ENCODE assay signal across 1 cellular context in genomic region chr6:79536969-79537747, GRCh38.
TF ChIP-seq lines count a peak whose summit lies in the region.

LCA5 (minus strand) TSS chr6:79537430; CDS start chr6:79518894, 18,536 bp downstream.

TF ChIP-seq in K562, 482 proteins besides CTCF, POLR2A, EP300 and RAD21 (continued from another document and continues in another):
- TF ChIP-seq ZNF512 (tag; IDR thresholded peaks at IDR 0.05) (no peak), ATF3 (IDR thresholded peaks at IDR 0.05) (no peak), ATF3 (CRISPR knock-in tag; conservative IDR thresholded peaks at IDR 0.05) (0 out of 2 replicates have a peak, but pooled peaks have one; percentile 52), GATAD2B (IDR thresholded peaks at IDR 0.05; ENCODE audit: borderline replicate concordance) (no peak), SPI1 (IDR thresholded peaks at IDR 0.05; ENCODE audit: borderline replicate concordance, low read depth, low read length) (no peak), PHF8 (IDR thresholded peaks at IDR 0.05; ENCODE audit: borderline replicate concordance, low read length) (peak; percentile 86), ZNF57 (CRISPR knock-in tag; IDR thresholded peaks at IDR 0.05) (no peak), GABPA (tag; conservative IDR thresholded peaks at IDR 0.05; ENCODE audit: low read depth) (no peak), ZNF232 (CRISPR knock-in tag; IDR thresholded peaks at IDR 0.05) (no peak), CBX1 (IDR thresholded peaks at IDR 0.05; ENCODE audit: low read depth) (no peak; the same call in none of the 2 replicates), RB1 (IDR thresholded peaks at IDR 0.05; ENCODE audit: low read depth) (0 out of 2 replicates have a peak, but pooled peaks have one; percentile 46), SRF (CRISPR knock-in tag; IDR thresholded peaks at IDR 0.05) (no peak; a peak in 1 of 4 replicates), RBM25 (IDR thresholded peaks at IDR 0.05; ENCODE audit: low read depth, low read length, severe bottlenecking) (peak; percentile 94), SMARCA4 (IDR thresholded peaks at IDR 0.05) (peak; percentile 6; the same call in 1 of the 2 replicates), PHB2 (IDR thresholded peaks at IDR 0.05; ENCODE audit: low read depth) (no peak), FOXP1 (CRISPR knock-in tag; IDR thresholded peaks at IDR 0.05) (no peak), MED1 (CRISPR knock-in tag; IDR thresholded peaks at IDR 0.05; ENCODE audit: borderline replicate concordance) (no peak), PCBP2 (IDR thresholded peaks at IDR 0.05; ENCODE audit: low read depth, low read length, poor library complexity, severe bottlenecking) (no peak), DEAF1 (CRISPR knock-in tag; IDR thresholded peaks at IDR 0.05) (no peak), CREB5 (CRISPR knock-in tag; IDR thresholded peaks at IDR 0.05) (no peak), ILK (tag; IDR thresholded peaks at IDR 0.05; ENCODE audit: borderline replicate concordance, low read depth) (no peak), ZNF395 (CRISPR knock-in tag; IDR thresholded peaks at IDR 0.05) (no peak), TAF15 (IDR thresholded peaks at IDR 0.05; ENCODE audit: low read depth, low read length) (no peak), HEY1 (CRISPR knock-in tag; IDR thresholded peaks at IDR 0.05; ENCODE audit: borderline replicate concordance) (no peak), TCF7L2 (IDR thresholded peaks at IDR 0.05; ENCODE audit: low read depth, low read length) (no peak), TBP (optimal IDR thresholded peaks at IDR 0.05; ENCODE audit: low read depth, low read length) (peak; percentile 76), POLR3G (IDR thresholded peaks at IDR 0.05; ENCODE audit: extremely low read depth, insufficient read length, insufficient replicate concordance) (no peak), BCOR (IDR thresholded peaks at IDR 0.05) (no peak; the same call in 1 of the 2 replicates), GATAD2A (IDR thresholded peaks at IDR 0.05) (no peak), STAT5B (CRISPR knock-in tag; IDR thresholded peaks at IDR 0.05) (no peak), TRIM25 (IDR thresholded peaks at IDR 0.05; ENCODE audit: borderline replicate concordance) (peak; percentile 13; the same call in 1 of the 2 replicates), IFI16 (CRISPR knock-in tag; IDR thresholded peaks at IDR 0.05) (no peak), POLR2AphosphoS2 (IDR thresholded peaks at IDR 0.05; ENCODE audit: low read length) (no peak), RBFOX2 (IDR thresholded peaks at IDR 0.05; ENCODE audit: low read depth, low read length) (peak; percentile 87), KDM1A (IDR thresholded peaks at IDR 0.05) (peak; percentile 62 to 77; a peak in 3 of 4 replicates), SMC3 (conservative IDR thresholded peaks at IDR 0.05; ENCODE audit: insufficient read depth, low read depth, low read length) (no peak), HMGN3 (IDR thresholded peaks at IDR 0.05; ENCODE audit: borderline replicate concordance, extremely low read depth, insufficient read length, low read depth, low read length) (peak; percentile 48), ZNF174 (CRISPR knock-in tag; IDR thresholded peaks at IDR 0.05) (no peak), ZNF23 (CRISPR knock-in tag; IDR thresholded peaks at IDR 0.05) (no peak), NUFIP1 (IDR thresholded peaks at IDR 0.05; ENCODE audit: partially characterized antibody) (no peak), BHLHE40 (IDR thresholded peaks at IDR 0.05; ENCODE audit: low read length) (no peak)
- TF ChIP-seq, protein P1, sequence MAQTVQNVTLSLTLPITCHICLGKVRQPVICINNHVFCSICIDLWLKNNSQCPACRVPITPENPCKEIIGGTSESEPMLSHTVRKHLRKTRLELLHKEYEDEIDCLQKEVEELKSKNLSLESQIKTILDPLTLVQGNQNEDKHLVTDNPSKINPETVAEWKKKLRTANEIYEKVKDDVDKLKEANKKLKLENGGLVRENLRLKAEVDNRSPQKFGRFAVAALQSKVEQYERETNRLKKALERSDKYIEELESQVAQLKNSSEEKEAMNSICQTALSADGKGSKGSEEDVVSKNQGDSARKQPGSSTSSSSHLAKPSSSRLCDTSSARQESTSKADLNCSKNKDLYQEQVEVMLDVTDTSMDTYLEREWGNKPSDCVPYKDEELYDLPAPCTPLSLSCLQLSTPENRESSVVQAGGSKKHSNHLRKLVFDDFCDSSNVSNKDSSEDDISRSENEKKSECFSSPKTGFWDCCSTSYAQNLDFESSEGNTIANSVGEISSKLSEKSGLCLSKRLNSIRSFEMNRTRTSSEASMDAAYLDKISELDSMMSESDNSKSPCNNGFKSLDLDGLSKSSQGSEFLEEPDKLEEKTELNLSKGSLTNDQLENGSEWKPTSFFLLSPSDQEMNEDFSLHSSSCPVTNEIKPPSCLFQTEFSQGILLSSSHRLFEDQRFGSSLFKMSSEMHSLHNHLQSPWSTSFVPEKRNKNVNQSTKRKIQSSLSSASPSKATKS (CRISPR knock-in tag; IDR thresholded peaks at IDR 0.05) = no peak
- TF ChIP-seq, protein P2, sequence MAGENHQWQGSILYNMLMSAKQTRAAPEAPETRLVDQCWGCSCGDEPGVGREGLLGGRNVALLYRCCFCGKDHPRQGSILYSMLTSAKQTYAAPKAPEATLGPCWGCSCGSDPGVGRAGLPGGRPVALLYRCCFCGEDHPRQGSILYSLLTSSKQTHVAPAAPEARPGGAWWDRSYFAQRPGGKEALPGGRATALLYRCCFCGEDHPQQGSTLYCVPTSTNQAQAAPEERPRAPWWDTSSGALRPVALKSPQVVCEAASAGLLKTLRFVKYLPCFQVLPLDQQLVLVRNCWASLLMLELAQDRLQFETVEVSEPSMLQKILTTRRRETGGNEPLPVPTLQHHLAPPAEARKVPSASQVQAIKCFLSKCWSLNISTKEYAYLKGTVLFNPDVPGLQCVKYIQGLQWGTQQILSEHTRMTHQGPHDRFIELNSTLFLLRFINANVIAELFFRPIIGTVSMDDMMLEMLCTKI (IDR thresholded peaks at IDR 0.05; ENCODE audit: partially characterized antibody) = no peak
- TF ChIP-seq, protein P3, sequence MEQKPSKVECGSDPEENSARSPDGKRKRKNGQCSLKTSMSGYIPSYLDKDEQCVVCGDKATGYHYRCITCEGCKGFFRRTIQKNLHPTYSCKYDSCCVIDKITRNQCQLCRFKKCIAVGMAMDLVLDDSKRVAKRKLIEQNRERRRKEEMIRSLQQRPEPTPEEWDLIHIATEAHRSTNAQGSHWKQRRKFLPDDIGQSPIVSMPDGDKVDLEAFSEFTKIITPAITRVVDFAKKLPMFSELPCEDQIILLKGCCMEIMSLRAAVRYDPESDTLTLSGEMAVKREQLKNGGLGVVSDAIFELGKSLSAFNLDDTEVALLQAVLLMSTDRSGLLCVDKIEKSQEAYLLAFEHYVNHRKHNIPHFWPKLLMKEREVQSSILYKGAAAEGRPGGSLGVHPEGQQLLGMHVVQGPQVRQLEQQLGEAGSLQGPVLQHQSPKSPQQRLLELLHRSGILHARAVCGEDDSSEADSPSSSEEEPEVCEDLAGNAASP (IDR thresholded peaks at IDR 0.05) = no peak
